Comparison of ENCODE assay signal across 9 cellular contexts in genomic region chr6:30820196-30820595, GRCh38.
DNase-seq lines count a peak whose midpoint lies in the region; ATAC-seq and TF ChIP-seq lines count a peak whose summit lies in the region.
"Had no signal": no experiment of that assay in that cellular context is flagged by ENCODE, and none has a peak within 500 bp of the region (broad histone marks: within the 10 kb centered on the region; RNA-seq: fewer than 3 reads in every experiment).

No MANE protein-coding gene starts in this region.

- H3K27ac Mint-ChIP-seq in activated CD4-positive, alpha-beta T cell treated with anti-CD3 and anti-CD28 coated beads for 36 hours: peak overlapping the region; percentile 97
- no peak overlapping the region for H3K27ac Mint-ChIP-seq in activated CD4-positive, alpha-beta T cell treated with anti-CD3 and anti-CD28 coated beads, Interleukin-2, amount 10 ng/mL, durations not matched to agents 7 days and 5 days
- peak overlapping the region; percentile 69 for H3K27ac Mint-ChIP-seq in activated naive CD8-positive, alpha-beta T cell treated with anti-CD3 and anti-CD28 coated beads, Interleukin-2, amount 10 ng/mL, durations not matched to agents 7 days and 5 days

- peaks cover 12% of the 10 kb centered on the region for H3K36me3 Mint-ChIP-seq in activated CD4-positive, alpha-beta T cell treated with anti-CD3 and anti-CD28 coated beads for 36 hours (ENCODE audit: low read depth)
- peaks cover 22% of the 10 kb centered on the region for H3K36me3 Mint-ChIP-seq in activated CD4-positive, alpha-beta T cell treated with anti-CD3 and anti-CD28 coated beads, Interleukin-2, amount 10 ng/mL, durations not matched to agents 7 days and 5 days (ENCODE audit: low read depth)
- H3K36me3 Mint-ChIP-seq in activated naive CD8-positive, alpha-beta T cell treated with anti-CD3 and anti-CD28 coated beads, Interleukin-2, amount 10 ng/mL, durations not matched to agents 7 days and 5 days: peaks cover 56% of the 10 kb centered on the region

- no peak for TF ChIP-seq POLR2A in thyroid gland (IDR thresholded peaks at IDR 0.05)

- WGBS in thyroid gland, 2 donors: 100% methylated on average over 1 of the region's 1 CpG

- POLR2A ChIA-PET in activated CD4-positive, alpha-beta T cell treated with anti-CD3 and anti-CD28 coated beads for 36 hours (lab: Charles Lee): interaction anchor here (0.6 to 1.7 kb wide), 6 partner anchors 11 to 476 kb away, joined by 3 to 5 read pairs (median 3); no protein-coding TSS in a partner anchor
- POLR2A ChIA-PET in activated CD4-positive, alpha-beta T cell treated with anti-CD3 and anti-CD28 coated beads, Interleukin-2, amount 10 ng/mL, durations not matched to agents 7 days and 5 days (lab: Charles Lee): no interaction called here
- POLR2A ChIA-PET in activated naive CD8-positive, alpha-beta T cell treated with anti-CD3 and anti-CD28 coated beads, Interleukin-2, amount 10 ng/mL, durations not matched to agents 7 days and 5 days (lab: Charles Lee): interaction anchor here (1.0 to 1.4 kb wide), 3 partner anchors 9 to 82 kb away, joined by 3 to 4 read pairs (median 4); partner anchors contain the start of gene FLOT1

- peaks cover 24 to 42% of the 10 kb centered on the region in 2 donors for H3K4me1 ChIP-seq in thyroid gland

- peaks cover under 1% of the 10 kb centered on the region for H3K9me3 Mint-ChIP-seq in activated CD4-positive, alpha-beta T cell treated with anti-CD3 and anti-CD28 coated beads for 36 hours (ENCODE audit: low read depth)
- H3K9me3 Mint-ChIP-seq in activated CD4-positive, alpha-beta T cell treated with anti-CD3 and anti-CD28 coated beads, Interleukin-2, amount 10 ng/mL, durations not matched to agents 7 days and 5 days: peaks cover 5% of the 10 kb centered on the region
- H3K9me3 Mint-ChIP-seq in activated naive CD8-positive, alpha-beta T cell treated with anti-CD3 and anti-CD28 coated beads, Interleukin-2, amount 10 ng/mL, durations not matched to agents 7 days and 5 days: peaks cover 3% of the 10 kb centered on the region

- no peaks in the 10 kb centered on the region for H3K27me3 ChIP-seq in thyroid gland

- H3K4me1 Mint-ChIP-seq in activated CD4-positive, alpha-beta T cell treated with anti-CD3 and anti-CD28 coated beads for 36 hours: peaks cover 81% of the 10 kb centered on the region
- H3K4me1 Mint-ChIP-seq in activated CD4-positive, alpha-beta T cell treated with anti-CD3 and anti-CD28 coated beads, Interleukin-2, amount 10 ng/mL, durations not matched to agents 7 days and 5 days: peaks cover 66% of the 10 kb centered on the region
- H3K4me1 Mint-ChIP-seq in activated naive CD8-positive, alpha-beta T cell treated with anti-CD3 and anti-CD28 coated beads, Interleukin-2, amount 10 ng/mL, durations not matched to agents 7 days and 5 days: peaks cover 42% of the 10 kb centered on the region

- H3K4me3 Mint-ChIP-seq in activated CD4-positive, alpha-beta T cell treated with anti-CD3 and anti-CD28 coated beads for 36 hours: no peak overlapping the region
- no peak overlapping the region for H3K4me3 Mint-ChIP-seq in activated CD4-positive, alpha-beta T cell treated with anti-CD3 and anti-CD28 coated beads, Interleukin-2, amount 10 ng/mL, durations not matched to agents 7 days and 5 days
- no peak overlapping the region for H3K4me3 Mint-ChIP-seq in activated naive CD8-positive, alpha-beta T cell treated with anti-CD3 and anti-CD28 coated beads, Interleukin-2, amount 10 ng/mL, durations not matched to agents 7 days and 5 days

- no peak for ATAC-seq in activated CD4-positive, alpha-beta T cell treated with anti-CD3 and anti-CD28 coated beads for 36 hours
- no peak for ATAC-seq in activated naive CD8-positive, alpha-beta T cell treated with anti-CD3 and anti-CD28 coated beads, Interleukin-2, amount 10 ng/mL, durations not matched to agents 7 days and 5 days (ENCODE audit: low read depth)

- no peaks in the 10 kb centered on the region for H3K36me3 ChIP-seq in thyroid gland

- intact Hi-C loops in activated CD4-positive, alpha-beta T cell treated with anti-CD3 and anti-CD28 coated beads for 36 hours (cut with DNase I, micrococcal nuclease): no loop called here
- intact Hi-C loops in thyroid gland (cut with DNase I): loop anchor here (10.0 kb wide), 1 partner anchor 75 kb away; the partner anchor contains the start of genes FLOT1 and IER3

- no peak overlapping the region for H3K4me3 ChIP-seq in thyroid gland (replicated peaks in 1 of 3)

- no peaks in the 10 kb centered on the region for H3K9me3 ChIP-seq in thyroid gland

- peak overlapping the region in 2 of 3 donors; percentile 9 to 36 for H3K27ac ChIP-seq in thyroid gland

- DNase-seq in activated CD4-positive, alpha-beta T cell treated with anti-CD3 and anti-CD28 coated beads for 36 hours: no peak
- no peak for DNase-seq in activated CD4-positive, alpha-beta T cell treated with anti-CD3 and anti-CD28 coated beads, Interleukin-2, amount 10 ng/mL, durations not matched to agents 7 days and 5 days
- DNase-seq in activated naive CD8-positive, alpha-beta T cell treated with anti-CD3 and anti-CD28 coated beads, Interleukin-2, amount 10 ng/mL, durations not matched to agents 7 days and 5 days: no peak
- DNase-seq in hepatic stellate cell (ENCODE audit: low spot score) (peak; percentile 72), thyroid gland (peak; percentile 44 to 48), NOMO-1 (lab: John Stamatoyannopoulos, UW; ENCODE audit: unreplicated experiment in 2 of 2) (no peak), Ammon's horn (ENCODE audit: low spot score) (no peak)
- DNase-seq in activated CD4-positive, alpha-beta T cell treated with anti-CD3 and anti-CD28 coated beads for 4 hours: no peak
- DNase-seq: NCI-H2107 had no signal

- no peak for TF ChIP-seq CTCF in thyroid gland (IDR thresholded peaks at IDR 0.05)

- CTCF ChIA-PET in activated CD4-positive, alpha-beta T cell treated with anti-CD3 and anti-CD28 coated beads for 36 hours (lab: Charles Lee): interaction anchor here (0.6 to 5.4 kb wide), 24 partner anchors 9 to 408 kb away, joined by 3 to 46 read pairs (median 4); partner anchors contain the start of genes FLOT1, GTF2H4, IER3 and VARS2
- CTCF ChIA-PET in activated CD4-positive, alpha-beta T cell treated with anti-CD3 and anti-CD28 coated beads, Interleukin-2, amount 10 ng/mL, durations not matched to agents 7 days and 5 days (lab: Charles Lee): interaction anchor here (0.6 to 2.2 kb wide), 15 partner anchors 9 to 353 kb away, joined by 3 to 11 read pairs (median 5); partner anchors contain the start of genes DDR1, GTF2H4, IER3 and VARS2

- no peaks in the 10 kb centered on the region for H3K27me3 Mint-ChIP-seq in activated CD4-positive, alpha-beta T cell treated with anti-CD3 and anti-CD28 coated beads for 36 hours
- no peaks in the 10 kb centered on the region for H3K27me3 Mint-ChIP-seq in activated CD4-positive, alpha-beta T cell treated with anti-CD3 and anti-CD28 coated beads, Interleukin-2, amount 10 ng/mL, durations not matched to agents 7 days and 5 days
- no peaks in the 10 kb centered on the region for H3K27me3 Mint-ChIP-seq in activated naive CD8-positive, alpha-beta T cell treated with anti-CD3 and anti-CD28 coated beads, Interleukin-2, amount 10 ng/mL, durations not matched to agents 7 days and 5 days

Comparison
In these comparisons a context has a peak if more than half of its experiments do, and no peak if none do; other contexts are left out.
1. DNase-seq: peak in hepatic stellate cell (single experiment) and thyroid gland (2 of 2); none in activated CD4-positive, alpha-beta T cell treated with anti-CD3 and anti-CD28 coated beads for 36 hours (single experiment), activated CD4-positive, alpha-beta T cell treated with anti-CD3 and anti-CD28 coated beads, Interleukin-2, amount 10 ng/mL, durations not matched to agents 7 days and 5 days (single experiment), activated naive CD8-positive, alpha-beta T cell treated with anti-CD3 and anti-CD28 coated beads, Interleukin-2, amount 10 ng/mL, durations not matched to agents 7 days and 5 days (single experiment), NOMO-1 (0 of 2), activated CD4-positive, alpha-beta T cell treated with anti-CD3 and anti-CD28 coated beads for 4 hours (0 of 2) and Ammon's horn (single experiment).